In genomic region chr10:71761105-71761511, GRCh38 we compare ENCODE assay signal across 1 cellular context.
TF ChIP-seq lines count a peak whose summit lies in the region.

No MANE protein-coding gene starts in this region.

TF ChIP-seq in HepG2, 621 proteins besides CTCF, POLR2A, EP300 and RAD21:
- TF ChIP-seq ATF7 (IDR thresholded peaks at IDR 0.05) (peak; percentile 86), ATF7 (CRISPR knock-in tag; IDR thresholded peaks at IDR 0.05) (no peak), KDM5A (IDR thresholded peaks at IDR 0.05; ENCODE audit: borderline replicate concordance, low read length) (no peak), CREB1 (IDR thresholded peaks at IDR 0.05) (peak; percentile 60), CREB1 (CRISPR knock-in tag; IDR thresholded peaks at IDR 0.05) (no peak)
